Comparison of ENCODE assay signal across 8 cellular contexts in the genomic region with DNA sequence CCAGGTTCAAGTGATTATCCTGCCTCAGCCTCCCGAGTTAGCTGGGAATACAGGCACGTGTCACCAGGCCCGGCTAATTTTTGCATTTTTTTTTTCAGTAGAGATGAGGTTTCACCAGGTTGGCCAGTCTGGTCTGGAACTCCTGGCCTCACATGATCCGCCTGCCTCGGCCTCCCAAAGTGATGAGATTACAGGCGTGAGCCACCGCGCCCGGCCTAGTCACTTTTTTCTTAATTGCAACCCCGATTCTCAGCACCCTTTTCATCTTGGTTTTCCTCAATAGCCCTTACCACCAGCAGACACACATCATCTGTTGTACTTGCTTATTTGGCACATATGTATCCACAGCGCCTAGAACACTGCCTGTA. TPM values are rescaled to one million over a fixed set of nuclear protein-coding genes. Genes with fewer than 3 reads are reported as not detected.
DNase-seq lines count a peak whose midpoint lies in the region; ATAC-seq and TF ChIP-seq lines count a peak whose summit lies in the region.

No MANE protein-coding gene starts in this region.

- H3K9me3 Mint-ChIP-seq in stimulated activated naive CD8-positive, alpha-beta T cell treated with anti-CD3 and anti-CD28 coated beads, Interleukin-15, Interleukin-2, amounts not matched to agents 100 ng/mL and 50 ng/mL, for 24 hours: no peaks in the 10 kb centered on the region

- H3K9ac ChIP-seq in mammary epithelial cell (ENCODE audit: insufficient read depth, low read length): peak overlapping the region; percentile 7

- no peaks in the 10 kb centered on the region for H3K27me3 ChIP-seq in mammary epithelial cell (ENCODE audit: insufficient read depth, low read length)

- 58% methylated on average over 11 of the region's 11 CpGs for WGBS in mammary epithelial cell (ENCODE audit: low coverage, missing lambda C conversion rate)

- in situ Hi-C loops in mammary epithelial cell (cut with MboI; ENCODE audit: low sequenced_read_pairs in 2 of 2): no loop called here

- H3K9me3 ChIP-seq in mammary epithelial cell (replicated peaks; ENCODE audit: insufficient read depth, low read length) (no peaks in the 10 kb centered on the region), mucosa of descending colon (no peaks in the 10 kb centered on the region)

- peaks cover 58% of the 10 kb centered on the region for H3K4me1 Mint-ChIP-seq in stimulated activated naive CD8-positive, alpha-beta T cell treated with anti-CD3 and anti-CD28 coated beads, Interleukin-15, Interleukin-2, amounts not matched to agents 100 ng/mL and 50 ng/mL, for 24 hours (ENCODE audit: low read depth)

- intact Hi-C loops in mammary epithelial cell (cut with micrococcal nuclease) (no loop called here), mucosa of descending colon (cut with DNase I, micrococcal nuclease) (no loop called here)

- no peak for ATAC-seq in stimulated activated naive CD8-positive, alpha-beta T cell treated with anti-CD3 and anti-CD28 coated beads, Interleukin-15, Interleukin-2, amounts not matched to agents 100 U/mL and 50 U/mL, for 24 hours
- ATAC-seq in mucosa of descending colon (no peak), GM19351 (IDR thresholded peaks at IDR 0.05; ENCODE audit: unreplicated experiment) (no peak), HG03108 (IDR thresholded peaks at IDR 0.05; ENCODE audit: unreplicated experiment) (no peak)

- peak overlapping the region; percentile 91 for H2AFZ ChIP-seq in mammary epithelial cell (ENCODE audit: low read depth, low read length)

- peaks cover 38% of the 10 kb centered on the region for H3K36me3 Mint-ChIP-seq in stimulated activated naive CD8-positive, alpha-beta T cell treated with anti-CD3 and anti-CD28 coated beads, Interleukin-15, Interleukin-2, amounts not matched to agents 100 ng/mL and 50 ng/mL, for 24 hours (ENCODE audit: low read depth)

- TF ChIP-seq CTCF in mammary epithelial cell (conservative IDR thresholded peaks at IDR 0.05 in 1 of 2, IDR thresholded peaks at IDR 0.05 in 1 of 2; ENCODE audit: extremely low read depth in 1 of 2, insufficient read depth in 1 of 2, low read depth in 1 of 2, low read length in 2 of 2) (no peak), mucosa of descending colon (IDR thresholded peaks at IDR 0.05) (no peak)

- peak overlapping the region; percentile 98 for H3K4me3 Mint-ChIP-seq in stimulated activated naive CD8-positive, alpha-beta T cell treated with anti-CD3 and anti-CD28 coated beads, Interleukin-15, Interleukin-2, amounts not matched to agents 100 ng/mL and 50 ng/mL, for 24 hours

- H3K27me3 Mint-ChIP-seq in stimulated activated naive CD8-positive, alpha-beta T cell treated with anti-CD3 and anti-CD28 coated beads, Interleukin-15, Interleukin-2, amounts not matched to agents 100 ng/mL and 50 ng/mL, for 24 hours: no peaks in the 10 kb centered on the region

- peak overlapping the region; percentile 85 for H3K27ac Mint-ChIP-seq in stimulated activated naive CD8-positive, alpha-beta T cell treated with anti-CD3 and anti-CD28 coated beads, Interleukin-15, Interleukin-2, amounts not matched to agents 100 ng/mL and 50 ng/mL, for 24 hours

- CTCF ChIA-PET in mammary epithelial cell (lab: Charles Lee; ENCODE audit: low non-redundant PET): no interaction called here

- H4K20me1 ChIP-seq in mammary epithelial cell (ENCODE audit: insufficient read depth, low read length): no peaks in the 10 kb centered on the region

- H3K36me3 ChIP-seq in mammary epithelial cell (ENCODE audit: insufficient read depth, low read length) (peaks cover 13% of the 10 kb centered on the region), mucosa of descending colon (ENCODE audit: low read depth) (no peaks in the 10 kb centered on the region)

- no peak for DNase-seq in stimulated activated naive CD8-positive, alpha-beta T cell treated with anti-CD3 and anti-CD28 coated beads, Interleukin-15, Interleukin-2, amounts not matched to agents 100 U/mL and 50 U/mL, for 24 hours
- DNase-seq in mammary epithelial cell: no peak
- no peak for DNase-seq in mucosa of descending colon
- no peak for DNase-seq in NCI-H1092 treated with DMSO at 0.1 percent for 48 hours (lab: John Stamatoyannopoulos, UW)
- DNase-seq in SHP77 (lab: John Stamatoyannopoulos, UW): no peak

- H3K4me1 ChIP-seq in mammary epithelial cell (ENCODE audit: insufficient read depth, low read length) (peaks cover 26% of the 10 kb centered on the region), mucosa of descending colon (ENCODE audit: low read depth) (peaks cover 9% of the 10 kb centered on the region)

- peak overlapping the region; percentile 14 for H3K27ac ChIP-seq in mammary epithelial cell (ENCODE audit: insufficient read depth, low read depth, low read length)

- H3K4me2 ChIP-seq in mammary epithelial cell (ENCODE audit: insufficient read depth, low read depth, low read length): peak overlapping the region; percentile 92

- H3K4me3 ChIP-seq in mammary epithelial cell (replicated peaks in 1 of 3; ENCODE audit: insufficient read depth in 1 of 3, low read depth in 2 of 3, low read length in 3 of 3) (peak overlapping the region; percentile 47 to 89 (median 83)), mucosa of descending colon (peak overlapping the region; percentile 90)

- peaks cover 44% of the 10 kb centered on the region for H3K79me2 ChIP-seq in mammary epithelial cell (ENCODE audit: insufficient read depth, low read length)

- dilution Hi-C loops in mammary epithelial cell (cut with HindIII; ENCODE audit: low sequenced_read_pairs): no loop called here

- BruUV-seq in mammary epithelial cell (replicated peaks; lab: Mats Ljungman, UMichigan): no TSS peak

RNA-seq across cellular contexts. Expression of a gene that starts 0.6 kb away (rescaled TPM):
- total RNA-seq in mammary epithelial cell (100 to 1,000 TPM; 131 to 411 TPM), mucosa of descending colon (100 to 1,000 TPM; 247 to 344 (median 296) TPM)
- polyA plus RNA-seq in mammary epithelial cell: 344 TPM
- 965 TPM for polyA minus RNA-seq in mammary epithelial cell

RNA-seq across cellular contexts. Expression of a gene that starts 39.8 kb away (rescaled TPM):
- 10 to 100 TPM in 1 of 2 donors, 1 to 10 TPM in 1; 5.2 to 17.2 TPM for total RNA-seq in mammary epithelial cell
- polyA plus RNA-seq in mammary epithelial cell: 20.1 TPM
- 21.2 TPM for polyA minus RNA-seq in mammary epithelial cell
- total RNA-seq in mucosa of descending colon: 10 to 100 TPM in 1 of 3 donors, 1 to 10 TPM in 2; 6.4 to 10.5 (median 8.1) TPM
